1 cellular context compared by ENCODE assay signal in the genomic region with DNA sequence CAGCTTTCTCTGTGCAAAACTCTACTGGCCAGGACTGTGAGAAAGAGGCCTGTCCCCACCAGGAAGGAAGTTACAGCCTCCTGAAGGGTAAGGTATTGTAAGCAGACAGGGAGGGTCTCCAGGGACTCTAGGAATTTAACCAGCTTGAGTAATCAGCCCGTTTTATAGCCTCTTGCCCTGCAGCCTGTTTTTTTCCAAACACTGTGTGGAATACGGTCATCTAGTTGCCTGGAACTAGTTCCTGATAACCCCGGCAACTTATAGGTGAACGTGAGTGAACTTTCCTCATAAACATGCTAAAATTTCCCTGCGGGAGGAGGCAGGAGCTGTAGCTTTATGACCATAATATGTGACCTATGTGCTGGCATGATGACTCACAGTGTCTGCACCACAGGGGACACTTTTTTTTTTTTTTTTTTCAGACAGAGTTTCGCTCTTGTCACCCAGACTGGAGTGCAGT.
TF ChIP-seq lines count a peak whose summit lies in the region.

No MANE protein-coding gene starts in this region.

TF ChIP-seq in GM23338, 12 proteins besides CTCF, POLR2A, EP300 and RAD21 (continued from another document):
- TF ChIP-seq, protein P1, sequence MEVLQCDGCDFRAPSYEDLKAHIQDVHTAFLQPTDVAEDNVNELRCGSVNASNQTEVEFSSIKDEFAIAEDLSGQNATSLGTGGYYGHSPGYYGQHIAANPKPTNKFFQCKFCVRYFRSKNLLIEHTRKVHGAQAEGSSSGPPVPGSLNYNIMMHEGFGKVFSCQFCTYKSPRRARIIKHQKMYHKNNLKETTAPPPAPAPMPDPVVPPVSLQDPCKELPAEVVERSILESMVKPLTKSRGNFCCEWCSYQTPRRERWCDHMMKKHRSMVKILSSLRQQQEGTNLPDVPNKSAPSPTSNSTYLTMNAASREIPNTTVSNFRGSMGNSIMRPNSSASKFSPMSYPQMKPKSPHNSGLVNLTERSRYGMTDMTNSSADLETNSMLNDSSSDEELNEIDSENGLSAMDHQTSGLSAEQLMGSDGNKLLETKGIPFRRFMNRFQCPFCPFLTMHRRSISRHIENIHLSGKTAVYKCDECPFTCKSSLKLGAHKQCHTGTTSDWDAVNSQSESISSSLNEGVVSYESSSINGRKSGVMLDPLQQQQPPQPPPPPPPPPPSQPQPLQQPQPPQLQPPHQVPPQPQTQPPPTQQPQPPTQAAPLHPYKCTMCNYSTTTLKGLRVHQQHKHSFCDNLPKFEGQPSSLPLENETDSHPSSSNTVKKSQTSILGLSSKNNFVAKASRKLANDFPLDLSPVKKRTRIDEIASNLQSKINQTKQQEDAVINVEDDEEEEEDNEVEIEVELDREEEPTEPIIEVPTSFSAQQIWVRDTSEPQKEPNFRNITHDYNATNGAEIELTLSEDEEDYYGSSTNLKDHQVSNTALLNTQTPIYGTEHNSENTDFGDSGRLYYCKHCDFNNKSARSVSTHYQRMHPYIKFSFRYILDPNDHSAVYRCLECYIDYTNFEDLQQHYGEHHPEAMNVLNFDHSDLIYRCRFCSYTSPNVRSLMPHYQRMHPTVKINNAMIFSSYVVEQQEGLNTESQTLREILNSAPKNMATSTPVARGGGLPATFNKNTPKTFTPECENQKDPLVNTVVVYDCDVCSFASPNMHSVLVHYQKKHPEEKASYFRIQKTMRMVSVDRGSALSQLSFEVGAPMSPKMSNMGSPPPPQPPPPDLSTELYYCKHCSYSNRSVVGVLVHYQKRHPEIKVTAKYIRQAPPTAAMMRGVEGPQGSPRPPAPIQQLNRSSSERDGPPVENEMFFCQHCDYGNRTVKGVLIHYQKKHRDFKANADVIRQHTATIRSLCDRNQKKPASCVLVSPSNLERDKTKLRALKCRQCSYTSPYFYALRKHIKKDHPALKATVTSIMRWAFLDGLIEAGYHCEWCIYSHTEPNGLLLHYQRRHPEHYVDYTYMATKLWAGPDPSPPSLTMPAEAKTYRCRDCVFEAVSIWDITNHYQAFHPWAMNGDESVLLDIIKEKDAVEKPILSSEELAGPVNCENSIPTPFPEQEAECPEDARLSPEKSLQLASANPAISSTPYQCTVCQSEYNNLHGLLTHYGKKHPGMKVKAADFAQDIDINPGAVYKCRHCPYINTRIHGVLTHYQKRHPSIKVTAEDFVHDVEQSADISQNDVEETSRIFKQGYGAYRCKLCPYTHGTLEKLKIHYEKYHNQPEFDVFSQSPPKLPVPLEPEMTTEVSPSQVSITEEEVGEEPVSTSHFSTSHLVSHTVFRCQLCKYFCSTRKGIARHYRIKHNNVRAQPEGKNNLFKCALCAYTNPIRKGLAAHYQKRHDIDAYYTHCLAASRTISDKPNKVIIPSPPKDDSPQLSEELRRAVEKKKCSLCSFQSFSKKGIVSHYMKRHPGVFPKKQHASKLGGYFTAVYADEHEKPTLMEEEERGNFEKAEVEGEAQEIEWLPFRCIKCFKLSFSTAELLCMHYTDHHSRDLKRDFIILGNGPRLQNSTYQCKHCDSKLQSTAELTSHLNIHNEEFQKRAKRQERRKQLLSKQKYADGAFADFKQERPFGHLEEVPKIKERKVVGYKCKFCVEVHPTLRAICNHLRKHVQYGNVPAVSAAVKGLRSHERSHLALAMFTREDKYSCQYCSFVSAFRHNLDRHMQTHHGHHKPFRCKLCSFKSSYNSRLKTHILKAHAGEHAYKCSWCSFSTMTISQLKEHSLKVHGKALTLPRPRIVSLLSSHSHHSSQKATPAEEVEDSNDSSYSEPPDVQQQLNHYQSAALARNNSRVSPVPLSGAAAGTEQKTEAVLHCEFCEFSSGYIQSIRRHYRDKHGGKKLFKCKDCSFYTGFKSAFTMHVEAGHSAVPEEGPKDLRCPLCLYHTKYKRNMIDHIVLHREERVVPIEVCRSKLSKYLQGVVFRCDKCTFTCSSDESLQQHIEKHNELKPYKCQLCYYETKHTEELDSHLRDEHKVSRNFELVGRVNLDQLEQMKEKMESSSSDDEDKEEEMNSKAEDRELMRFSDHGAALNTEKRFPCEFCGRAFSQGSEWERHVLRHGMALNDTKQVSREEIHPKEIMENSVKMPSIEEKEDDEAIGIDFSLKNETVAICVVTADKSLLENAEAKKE (CRISPR knock-in tag; IDR thresholded peaks at IDR 0.05): no peak
- TF ChIP-seq CREB1 (CRISPR knock-in tag; IDR thresholded peaks at IDR 0.05; ENCODE audit: low read depth): no peak
- no peak for TF ChIP-seq POLR2AphosphoS5 (IDR thresholded peaks at IDR 0.05; ENCODE audit: low read depth)
- TF ChIP-seq, protein P2, sequence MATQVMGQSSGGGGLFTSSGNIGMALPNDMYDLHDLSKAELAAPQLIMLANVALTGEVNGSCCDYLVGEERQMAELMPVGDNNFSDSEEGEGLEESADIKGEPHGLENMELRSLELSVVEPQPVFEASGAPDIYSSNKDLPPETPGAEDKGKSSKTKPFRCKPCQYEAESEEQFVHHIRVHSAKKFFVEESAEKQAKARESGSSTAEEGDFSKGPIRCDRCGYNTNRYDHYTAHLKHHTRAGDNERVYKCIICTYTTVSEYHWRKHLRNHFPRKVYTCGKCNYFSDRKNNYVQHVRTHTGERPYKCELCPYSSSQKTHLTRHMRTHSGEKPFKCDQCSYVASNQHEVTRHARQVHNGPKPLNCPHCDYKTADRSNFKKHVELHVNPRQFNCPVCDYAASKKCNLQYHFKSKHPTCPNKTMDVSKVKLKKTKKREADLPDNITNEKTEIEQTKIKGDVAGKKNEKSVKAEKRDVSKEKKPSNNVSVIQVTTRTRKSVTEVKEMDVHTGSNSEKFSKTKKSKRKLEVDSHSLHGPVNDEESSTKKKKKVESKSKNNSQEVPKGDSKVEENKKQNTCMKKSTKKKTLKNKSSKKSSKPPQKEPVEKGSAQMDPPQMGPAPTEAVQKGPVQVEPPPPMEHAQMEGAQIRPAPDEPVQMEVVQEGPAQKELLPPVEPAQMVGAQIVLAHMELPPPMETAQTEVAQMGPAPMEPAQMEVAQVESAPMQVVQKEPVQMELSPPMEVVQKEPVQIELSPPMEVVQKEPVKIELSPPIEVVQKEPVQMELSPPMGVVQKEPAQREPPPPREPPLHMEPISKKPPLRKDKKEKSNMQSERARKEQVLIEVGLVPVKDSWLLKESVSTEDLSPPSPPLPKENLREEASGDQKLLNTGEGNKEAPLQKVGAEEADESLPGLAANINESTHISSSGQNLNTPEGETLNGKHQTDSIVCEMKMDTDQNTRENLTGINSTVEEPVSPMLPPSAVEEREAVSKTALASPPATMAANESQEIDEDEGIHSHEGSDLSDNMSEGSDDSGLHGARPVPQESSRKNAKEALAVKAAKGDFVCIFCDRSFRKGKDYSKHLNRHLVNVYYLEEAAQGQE (IDR thresholded peaks at IDR 0.05; ENCODE audit: unreplicated experiment): no peak
- no peak for TF ChIP-seq NANOG (IDR thresholded peaks at IDR 0.05; ENCODE audit: borderline replicate concordance)
- TF ChIP-seq ZNF114 (CRISPR knock-in tag; IDR thresholded peaks at IDR 0.05): no peak
- no peak for TF ChIP-seq EZH2phosphoT487 (IDR thresholded peaks at IDR 0.05; ENCODE audit: unreplicated experiment)
- no peak for TF ChIP-seq EZH2 (IDR thresholded peaks at IDR 0.05; ENCODE audit: low read depth, unreplicated experiment)
- no peak for TF ChIP-seq STAT1 (IDR thresholded peaks at IDR 0.05; ENCODE audit: unreplicated experiment)
- TF ChIP-seq ZNF331 (CRISPR knock-in tag; IDR thresholded peaks at IDR 0.05; ENCODE audit: low read depth): no peak
